1 cellular context compared by ENCODE assay signal in the genomic region with DNA sequence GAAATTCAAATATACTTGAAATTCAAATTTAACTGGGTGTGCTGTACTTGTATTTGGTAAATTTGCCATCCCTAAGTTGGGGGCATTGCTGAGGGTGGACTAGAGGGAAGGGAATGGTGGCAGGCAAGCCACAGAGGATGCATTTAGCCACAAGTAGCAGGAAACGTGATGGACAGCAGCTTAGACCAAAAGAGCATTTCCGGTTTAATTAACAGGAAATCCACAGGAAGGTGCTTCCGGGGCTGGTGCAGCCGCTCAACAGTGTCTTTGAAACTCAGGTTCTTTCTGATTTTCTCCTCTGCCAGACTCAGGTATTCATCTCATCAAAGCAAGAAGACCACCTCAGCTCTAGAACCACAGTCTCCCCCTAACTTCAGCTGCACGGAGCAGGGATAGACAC.
TF ChIP-seq lines count a peak whose summit lies in the region.

No MANE protein-coding gene starts in this region.

TF ChIP-seq in HepG2, 621 proteins besides CTCF, POLR2A, EP300 and RAD21 (continued from another document):
- TF ChIP-seq, protein P1, sequence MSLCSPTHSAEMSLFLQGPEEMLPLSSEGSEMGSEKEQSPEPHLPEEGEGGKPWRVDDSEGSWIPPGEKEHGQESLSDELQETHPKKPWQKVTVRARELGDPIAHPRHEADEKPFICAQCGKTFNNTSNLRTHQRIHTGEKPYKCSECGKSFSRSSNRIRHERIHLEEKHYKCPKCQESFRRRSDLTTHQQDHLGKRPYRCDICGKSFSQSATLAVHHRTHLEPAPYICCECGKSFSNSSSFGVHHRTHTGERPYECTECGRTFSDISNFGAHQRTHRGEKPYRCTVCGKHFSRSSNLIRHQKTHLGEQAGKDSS (CRISPR knock-in tag; IDR thresholded peaks at IDR 0.05; ENCODE audit: borderline replicate concordance, low read depth): no peak
- TF ChIP-seq SRY (CRISPR knock-in tag; IDR thresholded peaks at IDR 0.05): no peak
- TF ChIP-seq ZNF567 (CRISPR knock-in tag; IDR thresholded peaks at IDR 0.05; ENCODE audit: borderline replicate concordance): no peak
- TF ChIP-seq ZNF234 (CRISPR knock-in tag; conservative IDR thresholded peaks at IDR 0.05): no peak
